In genomic region chr1:27356628-27357280, GRCh38 we compare ENCODE assay signal across 1 cellular context.
TF ChIP-seq lines count a peak whose summit lies in the region.

No MANE protein-coding gene starts in this region.

TF ChIP-seq in H1, 55 proteins besides CTCF, POLR2A, EP300 and RAD21:
- no peak for TF ChIP-seq CEBPB (IDR thresholded peaks at IDR 0.05; ENCODE audit: low read depth, low read length)
- TF ChIP-seq JUN (IDR thresholded peaks at IDR 0.05; ENCODE audit: low read depth, low read length) = no peak
- TF ChIP-seq PHF8 (conservative IDR thresholded peaks at IDR 0.05; ENCODE audit: low read depth, low read length) = no peak
- no peak for TF ChIP-seq TAF7 (optimal IDR thresholded peaks at IDR 0.05; ENCODE audit: borderline replicate concordance, low read depth, low read length)
- TF ChIP-seq BRCA1 (IDR thresholded peaks at IDR 0.05; ENCODE audit: low read depth, low read length) = no peak
- no peak for TF ChIP-seq HDAC2 (IDR thresholded peaks at IDR 0.05; ENCODE audit: borderline replicate concordance in 1 of 2, low read depth in 2 of 2, low read length in 2 of 2)
- TF ChIP-seq HDAC6 (IDR thresholded peaks at IDR 0.05; ENCODE audit: low read depth, low read length) = no peak
- no peak for TF ChIP-seq RNF2 (IDR thresholded peaks at IDR 0.05; ENCODE audit: borderline replicate concordance, low read depth, low read length, missing control alignments, poor library complexity, severe bottlenecking)
- TF ChIP-seq BCL11A (IDR thresholded peaks at IDR 0.05; ENCODE audit: low read depth in 2 of 2, low read length in 2 of 2) = no peak
- TF ChIP-seq SRF (IDR thresholded peaks at IDR 0.05; ENCODE audit: low read depth, low read length) = no peak
- TF ChIP-seq FOSL1 (IDR thresholded peaks at IDR 0.05; ENCODE audit: insufficient read depth, low read depth, low read length) = no peak
- TF ChIP-seq TEAD4 (IDR thresholded peaks at IDR 0.05; ENCODE audit: low read depth, low read length) = no peak
- no peak for TF ChIP-seq USF2 (IDR thresholded peaks at IDR 0.05; ENCODE audit: low read length)
